Comparison of ENCODE assay signal across 12 cellular contexts in the genomic region with DNA sequence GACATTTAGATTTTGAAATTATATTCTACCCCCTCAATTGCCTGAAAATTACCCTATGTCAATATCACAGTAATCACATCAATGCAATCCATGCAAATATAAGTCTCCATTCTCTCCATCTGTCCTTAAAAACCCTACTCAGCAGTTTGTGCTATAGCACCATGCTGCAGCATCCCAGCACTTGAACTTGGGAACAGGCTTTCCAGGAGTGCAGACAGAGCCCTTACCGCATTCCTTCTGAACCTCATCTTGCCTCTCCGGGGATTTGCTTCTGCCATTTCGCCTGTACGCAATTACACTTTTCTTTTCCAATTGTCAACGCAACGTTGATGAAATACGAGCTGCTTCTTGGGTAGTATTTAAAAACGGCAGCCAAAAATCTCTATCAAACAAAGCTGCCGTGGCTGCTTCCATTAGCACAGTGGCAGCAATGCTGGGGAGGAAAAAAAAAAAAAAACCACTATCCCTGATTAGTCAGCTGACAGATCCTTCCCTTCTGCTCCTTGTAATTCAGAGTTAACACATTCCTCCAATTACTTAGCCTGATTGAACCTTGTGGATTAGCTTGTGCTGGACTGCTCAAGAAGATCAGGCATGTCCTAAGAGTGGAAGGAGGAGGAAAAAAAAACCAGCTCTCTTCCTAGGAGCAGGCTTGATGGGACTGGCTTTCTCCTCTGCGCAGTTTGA.
DNase-seq lines count a peak whose midpoint lies in the region; ATAC-seq, FAIRE-seq and TF ChIP-seq lines count a peak whose summit lies in the region.
"Had no signal": no experiment of that assay in that cellular context is flagged by ENCODE, and none has a peak within 500 bp of the region (broad histone marks: within the 10 kb centered on the region; RNA-seq: fewer than 3 reads in every experiment).

No MANE protein-coding gene starts in this region.

- H2AFZ ChIP-seq in K562 (ENCODE audit: low read depth, low read length) = no peak overlapping the region

- no peaks in the 10 kb centered on the region for H3K9me1 ChIP-seq in K562 (ENCODE audit: control insufficient read depth, insufficient read depth, low read length)

- CTCF ChIA-PET in K562 (lab: Yijun Ruan, JAX; ENCODE audit: low intra/inter-chr PET ratio) = no interaction called here

- no peaks in the 10 kb centered on the region for H4K20me1 ChIP-seq in K562 (replicated peaks; ENCODE audit: control insufficient read depth, insufficient read depth, low read length)

- POLR2A ChIA-PET in K562 (lab: Yijun Ruan, JAX) = no interaction called here

- no peak for TF ChIP-seq EP300 in K562 (IDR thresholded peaks at IDR 0.05; ENCODE audit: low read length)

- TF ChIP-seq CTCF in K562 (IDR thresholded peaks at IDR 0.05 in 2 of 3, conservative IDR thresholded peaks at IDR 0.05 in 1 of 3; ENCODE audit: insufficient read depth in 2 of 3, low read depth in 1 of 3, low read length in 3 of 3) = no peak

- intact Hi-C loops in K562 (cut with micrococcal nuclease) = no loop called here

- no peak for ATAC-seq in K562
- no peak for ATAC-seq in GM19467 (IDR thresholded peaks at IDR 0.05; ENCODE audit: unreplicated experiment)
- no peak for ATAC-seq in GM21515 (IDR thresholded peaks at IDR 0.05; ENCODE audit: unreplicated experiment)
- ATAC-seq: HCT116 had no signal

- DNase-seq in K562 (ENCODE audit: extremely low read depth in 1 of 4, low spot score in 3 of 4) (no peak), inferior parietal cortex (ENCODE audit: extremely low spot score) (peak; percentile 18), SHP77 (lab: John Stamatoyannopoulos, UW) (no peak), COLO668 (lab: John Stamatoyannopoulos, UW; ENCODE audit: unreplicated experiment) (no peak)
- DNase-seq: DMS53, NCI-H1417 treated with DMSO at 0.1 percent for 48 hours, ovary had no signal

- H3K4me3 ChIP-seq in HUES64 (ENCODE audit: low read length) = peak overlapping the region; percentile 40
- no peak overlapping the region for H3K4me3 ChIP-seq in K562
- H3K4me3 ChIP-seq in skeletal muscle satellite cell (ENCODE audit: low read length) = peak overlapping the region; percentile 46
- H3K4me3 ChIP-seq: ovary had no signal

- H3K4me2 ChIP-seq in K562 (ENCODE audit: insufficient read depth, low read length) (no peak overlapping the region), skeletal muscle satellite cell (ENCODE audit: low read length) (peak overlapping the region; percentile 71)

- no peak overlapping the region for H3K27ac ChIP-seq in HUES64 (ENCODE audit: low read depth, low read length)
- no peak overlapping the region for H3K27ac ChIP-seq in K562 (ENCODE audit: extremely low read depth, low read depth, low read length)
- H3K27ac ChIP-seq: ovary had no signal

- in situ Hi-C loops in K562 (cut with MboI) = no loop called here

- H3K9ac ChIP-seq in HUES64 (ENCODE audit: low read depth, low read length) (no peak overlapping the region), K562 (ENCODE audit: insufficient read depth in 1 of 2, low read depth in 2 of 2, low read length in 2 of 2) (no peak overlapping the region), skeletal muscle satellite cell (ENCODE audit: low read depth, low read length) (no peak overlapping the region)

- FAIRE-seq in K562 (lab: Jason Lieb, UNC) = no peak

- 34% methylated on average over 5 of the region's 10 CpGs for WGBS in HUES64
- WGBS in K562 (ENCODE audit: insufficient coverage, low coverage, missing lambda C conversion rate) = 0% methylated on average over 7 of the region's 10 CpGs

- H3K27me3 ChIP-seq in HUES64 (ENCODE audit: insufficient read depth, low read length) (no peaks in the 10 kb centered on the region), K562 (ENCODE audit: control insufficient read depth in 2 of 2, insufficient read depth in 2 of 2, low read length in 2 of 2) (no peaks in the 10 kb centered on the region), skeletal muscle satellite cell (ENCODE audit: control insufficient read depth, insufficient read depth, low read length) (no peaks in the 10 kb centered on the region)
- H3K27me3 ChIP-seq: ovary had no signal

- H3K36me3 ChIP-seq in HUES64 (ENCODE audit: insufficient read depth, low read length) (no peaks in the 10 kb centered on the region), K562 (ENCODE audit: control insufficient read depth, insufficient read depth, low read length) (no peaks in the 10 kb centered on the region), skeletal muscle satellite cell (ENCODE audit: insufficient read depth, low read length) (no peaks in the 10 kb centered on the region)
- H3K36me3 ChIP-seq: ovary had no signal

- no peaks in the 10 kb centered on the region for H3K79me2 ChIP-seq in K562 (ENCODE audit: control insufficient read depth, insufficient read depth, low read length)

- H3K9me3 ChIP-seq in HUES64 (ENCODE audit: insufficient read depth, low read depth, low read length) = no peaks in the 10 kb centered on the region
- H3K9me3 ChIP-seq in K562 (replicated peaks; ENCODE audit: control insufficient read depth, insufficient read depth, low read depth, low read length) = no peaks in the 10 kb centered on the region
- no peaks in the 10 kb centered on the region for H3K9me3 ChIP-seq in skeletal muscle satellite cell (replicated peaks; ENCODE audit: low read length)
- H3K9me3 ChIP-seq: ovary had no signal

- peaks cover 5% of the 10 kb centered on the region; the same call in 1 of the 2 replicates for H3K4me1 ChIP-seq in HUES64 (ENCODE audit: insufficient read depth, low read length)
- no peaks in the 10 kb centered on the region for H3K4me1 ChIP-seq in K562 (replicated peaks in 1 of 2; ENCODE audit: control insufficient read depth in 2 of 2, insufficient read depth in 2 of 2, low read length in 2 of 2)
- no peaks in the 10 kb centered on the region for H3K4me1 ChIP-seq in skeletal muscle satellite cell (ENCODE audit: control insufficient read depth, insufficient read depth, low read length)

- TF ChIP-seq POLR2A in K562 (conservative IDR thresholded peaks at IDR 0.05) = no peak

- BruUV-seq in K562 (replicated peaks; lab: Mats Ljungman, UMichigan) = no TSS peak

- no peak for TF ChIP-seq RAD21 in K562 (CRISPR knock-in tag; conservative IDR thresholded peaks at IDR 0.05 in 1 of 2, IDR thresholded peaks at IDR 0.05 in 1 of 2)

TF ChIP-seq in K562, 482 proteins besides CTCF, POLR2A, EP300 and RAD21:
- TF ChIP-seq, protein P1, sequence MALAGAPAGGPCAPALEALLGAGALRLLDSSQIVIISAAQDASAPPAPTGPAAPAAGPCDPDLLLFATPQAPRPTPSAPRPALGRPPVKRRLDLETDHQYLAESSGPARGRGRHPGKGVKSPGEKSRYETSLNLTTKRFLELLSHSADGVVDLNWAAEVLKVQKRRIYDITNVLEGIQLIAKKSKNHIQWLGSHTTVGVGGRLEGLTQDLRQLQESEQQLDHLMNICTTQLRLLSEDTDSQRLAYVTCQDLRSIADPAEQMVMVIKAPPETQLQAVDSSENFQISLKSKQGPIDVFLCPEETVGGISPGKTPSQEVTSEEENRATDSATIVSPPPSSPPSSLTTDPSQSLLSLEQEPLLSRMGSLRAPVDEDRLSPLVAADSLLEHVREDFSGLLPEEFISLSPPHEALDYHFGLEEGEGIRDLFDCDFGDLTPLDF (CRISPR knock-in tag; IDR thresholded peaks at IDR 0.05) = no peak
- TF ChIP-seq MAFF (IDR thresholded peaks at IDR 0.05; ENCODE audit: low read length) (peak; percentile 13; the same call in 1 of the 2 replicates), MECOM (CRISPR knock-in tag; IDR thresholded peaks at IDR 0.05) (no peak), MAFG (tag; conservative IDR thresholded peaks at IDR 0.05) (0 out of 2 replicates have a peak, but pooled peaks have one; percentile 32), ZNF316 (IDR thresholded peaks at IDR 0.05) (peak; percentile 39; the same call in 1 of the 2 replicates), PRPF4 (IDR thresholded peaks at IDR 0.05; ENCODE audit: insufficient read depth, low read depth, low read length, poor library complexity, severe bottlenecking) (no peak)
